In the genomic region with DNA sequence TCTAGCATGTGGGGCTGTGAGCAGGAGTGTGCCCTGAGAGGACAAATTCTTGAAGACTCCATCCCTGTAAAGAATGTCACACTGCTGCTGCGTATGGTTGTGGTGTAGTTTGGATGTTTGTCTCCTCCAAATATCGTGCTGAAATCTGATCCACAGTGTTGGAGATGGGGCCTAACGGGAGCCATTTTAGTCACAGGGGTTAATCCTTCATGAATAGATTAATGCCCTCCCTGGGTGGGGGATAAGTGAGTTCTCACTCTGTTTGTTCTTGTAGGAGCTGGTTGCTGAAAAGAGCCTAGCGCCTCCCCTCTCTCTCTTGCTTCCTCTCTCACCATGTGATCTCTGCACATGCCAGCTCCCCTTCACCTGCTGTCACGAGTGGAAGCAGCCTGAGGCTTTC, we compare ENCODE assay signal across 24 cellular contexts.
"Had no signal": no experiment of that assay in that cellular context is flagged by ENCODE, and none has a peak within 500 bp of the region (broad histone marks: within the 10 kb centered on the region; RNA-seq: fewer than 3 reads in every experiment).

No MANE protein-coding gene starts in this region.

- H3K79me2 ChIP-seq: hepatocyte had no signal

- H3K36me3 ChIP-seq: brain microvascular endothelial cell, colonic mucosa, esophagus squamous epithelium, tibial artery, uterus had no signal

- H3K27ac ChIP-seq: brain microvascular endothelial cell, colonic mucosa, esophagus squamous epithelium, hepatocyte, tibial artery, uterus had no signal

- ATAC-seq: activated CD8-positive, alpha-beta T cell treated with anti-CD3 and anti-CD28 coated beads, Interleukin-2, amount 10 ng/mL, durations not matched to agents 7 days and 5 days; left lobe of liver; stimulated activated naive CD8-positive, alpha-beta T cell treated with anti-CD3 and anti-CD28 coated beads, Interleukin-15, Interleukin-2, amounts not matched to agents 100 U/mL and 50 U/mL, for 24 hours had no signal

- H3K27me3 ChIP-seq: brain microvascular endothelial cell, colonic mucosa, esophagus squamous epithelium, hepatocyte, tibial artery, uterus had no signal

- H2AFZ ChIP-seq: hepatocyte had no signal

- H3K27me3 Mint-ChIP-seq: progenitor cell of endocrine pancreas had no signal

- H3K9me3 Mint-ChIP-seq: central memory CD8-positive, alpha-beta T cell had no signal

- H3K27ac Mint-ChIP-seq: activated CD4-positive, alpha-beta T cell treated with anti-CD3 and anti-CD28 coated beads, Interleukin-2, amount 10 ng/mL, durations not matched to agents 7 days and 5 days; activated CD8-positive, alpha-beta T cell treated with anti-CD3 and anti-CD28 coated beads, Interleukin-2, amount 10 ng/mL, durations not matched to agents 7 days and 5 days; activated T-cell treated with anti-CD3 and anti-CD28 coated beads, Interleukin-2, amount 50 U/mL, for 24 hours had no signal

- H3K4me1 Mint-ChIP-seq: activated CD4-positive, alpha-beta T cell treated with anti-CD3 and anti-CD28 coated beads, Interleukin-2, amount 10 ng/mL, durations not matched to agents 7 days and 5 days; central memory CD8-positive, alpha-beta T cell; nephron had no signal

- H3K4me2 ChIP-seq: hepatocyte had no signal

- H3K9me3 ChIP-seq: colonic mucosa, uterus had no signal

- H3K4me1 ChIP-seq: colonic mucosa, esophagus squamous epithelium, tibial artery, uterus had no signal

- DNase-seq: activated CD4-positive, alpha-beta T cell treated with anti-CD3 and anti-CD28 coated beads, Interleukin-2, amount 10 ng/mL, durations not matched to agents 7 days and 5 days; activated CD8-positive, alpha-beta T cell treated with anti-CD3 and anti-CD28 coated beads, Interleukin-2, amount 10 ng/mL, durations not matched to agents 7 days and 5 days; activated naive CD4-positive, alpha-beta T cell treated with anti-CD3 and anti-CD28 coated beads, Interleukin-2, amount 50 U/mL, for 16 hours; activated T-cell treated with anti-CD3 and anti-CD28 coated beads, Interleukin-2, amount 50 U/mL, for 24 hours; aorta; brain microvascular endothelial cell; colonic mucosa; effector CD4-positive, alpha-beta T cell; esophagus squamous epithelium; islet precursor cell; midbrain; stimulated activated CD4-positive, alpha-beta T cell treated with anti-CD3 and anti-CD28 coated beads, Interleukin-12 subunit alpha, Interleukin-12 subunit beta, amount 100 ng/mL, for 4 hours; stimulated activated CD4-positive, alpha-beta T cell treated with anti-CD3 and anti-CD28 coated beads, Interleukin-1b, Interleukin-23, amount 100 ng/mL, for 48 hours; stimulated activated naive CD8-positive, alpha-beta T cell treated with anti-CD3 and anti-CD28 coated beads, Interleukin-15, Interleukin-2, amounts not matched to agents 100 U/mL and 50 U/mL, for 24 hours; substantia nigra; T1000; tibial artery; uterus had no signal

- H3K4me3 ChIP-seq: colonic mucosa, esophagus squamous epithelium, hepatocyte, lung, tibial artery, uterus had no signal

- H3K4me3 Mint-ChIP-seq: activated CD4-positive, alpha-beta T cell treated with anti-CD3 and anti-CD28 coated beads, Interleukin-2, amount 10 ng/mL, durations not matched to agents 7 days and 5 days; activated CD8-positive, alpha-beta T cell treated with anti-CD3 and anti-CD28 coated beads, Interleukin-2, amount 10 ng/mL, durations not matched to agents 7 days and 5 days; activated T-cell treated with anti-CD3 and anti-CD28 coated beads, Interleukin-2, amount 50 U/mL, for 24 hours; central memory CD8-positive, alpha-beta T cell; nephron had no signal
